ENCODE assay signal across 17 cellular contexts in genomic region chr9:68950689-68951088, GRCh38.
"Had no signal": no experiment of that assay in that cellular context is flagged by ENCODE, and none has a peak within 500 bp of the region (broad histone marks: within the 10 kb centered on the region; RNA-seq: fewer than 3 reads in every experiment).

No MANE protein-coding gene starts in this region.

- ATAC-seq: activated CD4-positive, CD25-positive, alpha-beta regulatory T cell treated with anti-CD3 and anti-CD28 coated beads, Interleukin-2, amount 50 U/mL, for 24 hours; activated CD8-positive, alpha-beta memory T cell treated with anti-CD3 and anti-CD28 coated beads, Interleukin-2, amount 10 ng/mL, durations not matched to agents 7 days and 5 days; esophagus mucosa; right cardiac atrium had no signal

- H3K36me3 ChIP-seq: cardiac muscle cell, left lung had no signal

- H3K4me3 ChIP-seq: cardiac muscle cell, dorsolateral prefrontal cortex, left lung, skin epidermis had no signal

- DNase-seq: activated CD4-positive, alpha-beta T cell treated with anti-CD3 and anti-CD28 coated beads, Interleukin-2, amount 50 U/mL, for 48 hours; activated CD8-positive, alpha-beta memory T cell treated with anti-CD3 and anti-CD28 coated beads, Interleukin-2, amount 10 ng/mL, durations not matched to agents 7 days and 5 days; activated T-cell treated with anti-CD3 and anti-CD28 coated beads, Interleukin-2, amount 50 U/mL, for 1 hour; dorsolateral prefrontal cortex; kidney; left lung; posterior cingulate gyrus; right cardiac atrium; stimulated activated CD4-positive, alpha-beta T cell treated with anti-CD3 and anti-CD28 coated beads, Interleukin-4, amount 100 ng/mL, for 4 hours; stimulated activated CD8-positive, alpha-beta memory T cell treated with anti-CD3 and anti-CD28 coated beads, Interleukin-4, amount 100 ng/mL, for 48 hours; SW 1271 had no signal

- H3K9me3 ChIP-seq: left lung had no signal

- H3K27ac ChIP-seq: cardiac muscle cell, left lung, skin epidermis had no signal

- H3K9me3 Mint-ChIP-seq: activated naive CD4-positive, alpha-beta T cell treated with anti-CD3 and anti-CD28 coated beads, Interleukin-2, amount 50 U/mL, for 24 hours; natural killer cell treated with Interleukin-12 subunit alpha and Interleukin-12 subunit beta and Interleukin-15 and Interleukin-18, amount 100 ng/mL, for 72 hours had no signal

- H3K4me3 Mint-ChIP-seq: activated CD8-positive, alpha-beta memory T cell treated with anti-CD3 and anti-CD28 coated beads, Interleukin-2, amount 10 ng/mL, durations not matched to agents 7 days and 5 days; activated naive CD4-positive, alpha-beta T cell treated with anti-CD3 and anti-CD28 coated beads, Interleukin-2, amount 50 U/mL, for 24 hours; natural killer cell treated with Interleukin-12 subunit alpha and Interleukin-12 subunit beta and Interleukin-15 and Interleukin-18, amount 100 ng/mL, for 72 hours had no signal

- H3K27me3 ChIP-seq: cardiac muscle cell, dorsolateral prefrontal cortex, left lung had no signal

- H3K36me3 Mint-ChIP-seq: activated naive CD4-positive, alpha-beta T cell treated with anti-CD3 and anti-CD28 coated beads, Interleukin-2, amount 50 U/mL, for 24 hours; natural killer cell treated with Interleukin-12 subunit alpha and Interleukin-12 subunit beta and Interleukin-15 and Interleukin-18, amount 100 ng/mL, for 72 hours had no signal

- H3K27ac Mint-ChIP-seq: activated CD8-positive, alpha-beta memory T cell treated with anti-CD3 and anti-CD28 coated beads, Interleukin-2, amount 10 ng/mL, durations not matched to agents 7 days and 5 days; activated naive CD4-positive, alpha-beta T cell treated with anti-CD3 and anti-CD28 coated beads, Interleukin-2, amount 50 U/mL, for 24 hours; natural killer cell treated with Interleukin-12 subunit alpha and Interleukin-12 subunit beta and Interleukin-15 and Interleukin-18, amount 100 ng/mL, for 72 hours had no signal

- H3K27me3 Mint-ChIP-seq: activated naive CD4-positive, alpha-beta T cell treated with anti-CD3 and anti-CD28 coated beads, Interleukin-2, amount 50 U/mL, for 24 hours had no signal
